ENCODE assay signal across 1 cellular context in genomic region chr22:37212174-37212906, GRCh38.
TF ChIP-seq lines count a peak whose summit lies in the region.

SSTR3 (minus strand) TSS chr22:37212477; CDS start chr22:37207803, 4,674 bp downstream.

TF ChIP-seq in H1, 55 proteins besides CTCF, POLR2A, EP300 and RAD21:
- TF ChIP-seq KDM1A (IDR thresholded peaks at IDR 0.05; ENCODE audit: borderline replicate concordance, low read length), result peak; percentile 63; the same call in 1 of the 2 replicates
- no peak for TF ChIP-seq ASH2L (IDR thresholded peaks at IDR 0.05; ENCODE audit: low read length)
- peak; percentile 61 for TF ChIP-seq EGR1 (IDR thresholded peaks at IDR 0.05; ENCODE audit: borderline replicate concordance, low read depth, low read length)
- no peak for TF ChIP-seq EZH2 (IDR thresholded peaks at IDR 0.05; ENCODE audit: low read depth, low read length, severe bottlenecking)
- TF ChIP-seq RFX5 (IDR thresholded peaks at IDR 0.05; ENCODE audit: borderline replicate concordance, low read depth, low read length), result peak; percentile 44; the same call in 1 of the 2 replicates
